22 cellular contexts compared by ENCODE assay signal in the genomic region with DNA sequence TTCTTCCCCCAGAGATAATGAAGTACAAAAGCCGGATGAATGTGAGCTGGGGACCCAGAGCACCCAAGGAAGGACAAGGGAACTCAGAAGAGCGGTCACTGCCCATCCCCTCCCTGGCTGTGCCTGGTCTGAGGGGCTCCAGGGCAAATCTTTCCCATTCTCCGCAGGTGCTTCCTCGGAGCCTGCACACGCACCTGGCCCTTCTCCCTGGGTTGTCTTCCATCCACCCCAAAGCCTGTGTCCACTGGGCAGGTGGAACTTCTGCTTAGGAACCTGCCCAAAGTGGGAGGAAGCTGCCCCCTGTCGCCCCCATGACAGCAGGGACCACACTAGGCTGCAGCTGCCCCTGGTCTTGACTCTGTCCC.
A peak's percentile ranks its signal among the peaks of the same experiment; 100 is the strongest.
DNase-seq lines count a peak whose midpoint lies in the region; ATAC-seq, FAIRE-seq and TF ChIP-seq lines count a peak whose summit lies in the region.
"Had no signal": no experiment of that assay in that cellular context is flagged by ENCODE, and none has a peak within 500 bp of the region (broad histone marks: within the 10 kb centered on the region; RNA-seq: fewer than 3 reads in every experiment).

No MANE protein-coding gene starts in this region.

- no peaks in the 10 kb centered on the region for H3K36me3 ChIP-seq in SK-N-SH (replicated peaks in 1 of 2; ENCODE audit: control insufficient read depth in 1 of 2, insufficient read depth in 2 of 2, low read length in 1 of 2)
- no peaks in the 10 kb centered on the region for H3K36me3 ChIP-seq in left ventricle myocardium inferior
- no peaks in the 10 kb centered on the region for H3K36me3 ChIP-seq in pancreas
- H3K36me3 ChIP-seq in upper lobe of right lung: no peaks in the 10 kb centered on the region
- H3K36me3 ChIP-seq in tibial nerve: no peaks in the 10 kb centered on the region
- H3K36me3 ChIP-seq: BE2C had no signal

- H3K4me2 ChIP-seq in SK-N-SH: no peak overlapping the region

- H3K4me1 ChIP-seq in SK-N-SH (ENCODE audit: control insufficient read depth in 1 of 2, insufficient read depth in 2 of 2, low read depth in 1 of 2, low read length in 1 of 2) (peaks cover 0 to 14% of the 10 kb centered on the region in 2 experiments; a peak in 1 of 4 replicates), left ventricle myocardium inferior (peaks cover 20% of the 10 kb centered on the region), pancreas (no peaks in the 10 kb centered on the region), upper lobe of right lung (peaks cover 12% of the 10 kb centered on the region), tibial nerve (peaks cover 0 to 8% (median 0%) of the 10 kb centered on the region in 4 donors)

- H3K4me3 ChIP-seq in SK-N-SH (ENCODE audit: low read depth in 2 of 2, low read length in 1 of 2) (no peak overlapping the region), left ventricle myocardium inferior (peak overlapping the region; percentile 59), pancreas (no peak overlapping the region), upper lobe of right lung (no peak overlapping the region), tibial nerve (no peak overlapping the region)

- no peak for ATAC-seq in SK-N-SH treated with all-trans-retinoic acid at 6 μM for 48 hours
- no peak for ATAC-seq in pancreas
- ATAC-seq in upper lobe of right lung: no peak
- no peak for ATAC-seq in GM18867 (IDR thresholded peaks at IDR 0.05; ENCODE audit: unreplicated experiment)
- ATAC-seq: naive thymus-derived CD4-positive, alpha-beta T cell; stimulated activated naive B cell treated with anti-CD40 and anti-IgM and Interleukin-4, amounts not matched to agents 10 μg/mL and 1 μg/mL and 100 μg/mL, for 72 hours had no signal

- no peaks in the 10 kb centered on the region for H3K9me3 ChIP-seq in SK-N-SH
- no peaks in the 10 kb centered on the region for H3K9me3 ChIP-seq in left ventricle myocardium inferior (replicated peaks)
- H3K9me3 ChIP-seq in pancreas: no peaks in the 10 kb centered on the region
- H3K9me3 ChIP-seq in upper lobe of right lung: no peaks in the 10 kb centered on the region
- H3K9me3 ChIP-seq in tibial nerve: peaks cover 0 to 2% (median 0%) of the 10 kb centered on the region in 4 donors
- H3K9me3 ChIP-seq: BE2C had no signal

- H3F3A ChIP-seq in SK-N-SH (replicated peaks; ENCODE audit: insufficient read depth): no peaks in the 10 kb centered on the region

- TF ChIP-seq POLR2A in tibial nerve (IDR thresholded peaks at IDR 0.05): no peak

- no peaks in the 10 kb centered on the region for H3K79me2 ChIP-seq in SK-N-SH (ENCODE audit: insufficient read depth)

- 63% methylated on average over 6 of the region's 6 CpGs for WGBS in SK-N-SH (ENCODE audit: low lambda C conversion rate)
- 54 to 55% methylated on average over 6 of the region's 6 CpGs for WGBS in pancreas, 2 donors
- WGBS in tibial nerve, 2 donors: 80 to 81% methylated on average over 6 of the region's 6 CpGs

- POLR2A ChIA-PET in SK-N-SH (lab: Yijun Ruan, JAX): no interaction called here

- no peak for FAIRE-seq in pancreas (lab: Jason Lieb, UNC)
- FAIRE-seq: colon, endothelial cell of umbilical vein, H1, TTC549 had no signal

- H2AFZ ChIP-seq in SK-N-SH (ENCODE audit: low read depth): no peak overlapping the region

- H3K27me3 ChIP-seq in SK-N-SH (ENCODE audit: insufficient read depth) (peaks cover 11% of the 10 kb centered on the region; the same call in 1 of the 2 replicates), left ventricle myocardium inferior (ENCODE audit: low read depth) (peaks cover 17% of the 10 kb centered on the region), pancreas (no peaks in the 10 kb centered on the region), upper lobe of right lung (no peaks in the 10 kb centered on the region), tibial nerve (no peaks in the 10 kb centered on the region)
- H3K27me3 ChIP-seq: BE2C had no signal

- TF ChIP-seq RAD21 in SK-N-SH (IDR thresholded peaks at IDR 0.05; ENCODE audit: low read length): no peak

- H3K27ac ChIP-seq in SK-N-SH (ENCODE audit: low read depth in 2 of 2, low read length in 1 of 2): peak overlapping the region in 1 of 2 experiments; percentile 88; a peak in 2 of 4 replicates
- peak overlapping the region; percentile 91 for H3K27ac ChIP-seq in left ventricle myocardium inferior (replicated peaks)
- H3K27ac ChIP-seq in pancreas: peak overlapping the region in 3 of 4 donors; percentile 60 to 69 (median 64)
- H3K27ac ChIP-seq in upper lobe of right lung: peak overlapping the region; percentile 85
- peak overlapping the region in 2 of 4 donors; percentile 64 to 65 for H3K27ac ChIP-seq in tibial nerve
- H3K27ac ChIP-seq: 22Rv1 had no signal

- CTCF ChIA-PET in SK-N-SH (lab: Yijun Ruan, JAX): interaction anchor here (0.8 to 2.1 kb wide), 4 partner anchors 12 to 25 kb away, joined by 3 to 14 read pairs (median 5); no protein-coding TSS in a partner anchor

- TF ChIP-seq EP300 in SK-N-SH (IDR thresholded peaks at IDR 0.05; ENCODE audit: borderline replicate concordance in 1 of 2, low read depth in 1 of 2, low read length in 1 of 2) (no peak), tibial nerve (IDR thresholded peaks at IDR 0.05) (no peak)

- no peak overlapping the region for H3K9ac ChIP-seq in SK-N-SH

- TF ChIP-seq CTCF in SK-N-SH (IDR thresholded peaks at IDR 0.05): no peak
- no peak for TF ChIP-seq CTCF in left ventricle myocardium inferior (IDR thresholded peaks at IDR 0.05; ENCODE audit: borderline replicate concordance)
- TF ChIP-seq CTCF in pancreas (IDR thresholded peaks at IDR 0.05): no peak
- TF ChIP-seq CTCF in upper lobe of right lung (IDR thresholded peaks at IDR 0.05): no peak
- no peak for TF ChIP-seq CTCF in tibial nerve (IDR thresholded peaks at IDR 0.05)

- H3K9me2 ChIP-seq in SK-N-SH: no peaks in the 10 kb centered on the region

- intact Hi-C loops in left ventricle myocardium inferior (cut with micrococcal nuclease) (no loop called here), pancreas (cut with DNase I) (no loop called here), upper lobe of right lung (cut with DNase I) (no loop called here)

- H4K20me1 ChIP-seq in SK-N-SH (ENCODE audit: insufficient read depth): no peaks in the 10 kb centered on the region

- DNase-seq in SK-N-SH (peak; percentile 48), left ventricle myocardium inferior (peak; percentile 12), pancreas (peak in 2 of 6 donors; percentile 14 to 19), upper lobe of right lung (peak; percentile 29), KG1 (lab: John Stamatoyannopoulos, UW) (no peak), tibial nerve (ENCODE audit: low spot score in 2 of 2) (no peak)
- DNase-seq: activated CD4-positive, alpha-beta T cell treated with anti-CD3 and anti-CD28 coated beads, Interleukin-2, amount 10 ng/mL, durations not matched to agents 7 days and 5 days; anterior cingulate cortex; naive thymus-derived CD4-positive, alpha-beta T cell; NCI-H2029 treated with DMSO at 0.1 percent for 48 hours; NCI-H446 treated with DMSO at 0.1 percent for 48 hours; NK-92 treated with Interleukin-12 subunit alpha and Interleukin-12 subunit beta, amount 100 ng/mL, for 24 hours; stimulated activated CD4-positive, alpha-beta T cell treated with anti-CD3 and anti-CD28 coated beads, Interleukin-15, amount 100 ng/mL, for 24 hours; stimulated activated naive B cell treated with anti-CD40 and anti-IgM and Interleukin-4, amounts not matched to agents 10 μg/mL and 1 μg/mL and 100 μg/mL, for 72 hours had no signal

TF ChIP-seq in SK-N-SH, 30 proteins besides CTCF, POLR2A, EP300 and RAD21:
- TF ChIP-seq, protein P1, sequence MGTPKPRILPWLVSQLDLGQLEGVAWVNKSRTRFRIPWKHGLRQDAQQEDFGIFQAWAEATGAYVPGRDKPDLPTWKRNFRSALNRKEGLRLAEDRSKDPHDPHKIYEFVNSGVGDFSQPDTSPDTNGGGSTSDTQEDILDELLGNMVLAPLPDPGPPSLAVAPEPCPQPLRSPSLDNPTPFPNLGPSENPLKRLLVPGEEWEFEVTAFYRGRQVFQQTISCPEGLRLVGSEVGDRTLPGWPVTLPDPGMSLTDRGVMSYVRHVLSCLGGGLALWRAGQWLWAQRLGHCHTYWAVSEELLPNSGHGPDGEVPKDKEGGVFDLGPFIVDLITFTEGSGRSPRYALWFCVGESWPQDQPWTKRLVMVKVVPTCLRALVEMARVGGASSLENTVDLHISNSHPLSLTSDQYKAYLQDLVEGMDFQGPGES (IDR thresholded peaks at IDR 0.05; ENCODE audit: low read depth, low read length): no peak

TF ChIP-seq in SK-N-SH treated with all-trans-retinoic acid at 6 μM for 48 hours, 23 proteins besides CTCF, POLR2A, EP300 and RAD21 (continues in another document):
- TF ChIP-seq ESRRG (CRISPR knock-in tag; IDR thresholded peaks at IDR 0.05) (no peak), SNAI2 (CRISPR knock-in tag; IDR thresholded peaks at IDR 0.05) (no peak), ISL1 (CRISPR knock-in tag; IDR thresholded peaks at IDR 0.05) (no peak), ZC3H10 (CRISPR knock-in tag; IDR thresholded peaks at IDR 0.05) (no peak)
- TF ChIP-seq, protein P2, sequence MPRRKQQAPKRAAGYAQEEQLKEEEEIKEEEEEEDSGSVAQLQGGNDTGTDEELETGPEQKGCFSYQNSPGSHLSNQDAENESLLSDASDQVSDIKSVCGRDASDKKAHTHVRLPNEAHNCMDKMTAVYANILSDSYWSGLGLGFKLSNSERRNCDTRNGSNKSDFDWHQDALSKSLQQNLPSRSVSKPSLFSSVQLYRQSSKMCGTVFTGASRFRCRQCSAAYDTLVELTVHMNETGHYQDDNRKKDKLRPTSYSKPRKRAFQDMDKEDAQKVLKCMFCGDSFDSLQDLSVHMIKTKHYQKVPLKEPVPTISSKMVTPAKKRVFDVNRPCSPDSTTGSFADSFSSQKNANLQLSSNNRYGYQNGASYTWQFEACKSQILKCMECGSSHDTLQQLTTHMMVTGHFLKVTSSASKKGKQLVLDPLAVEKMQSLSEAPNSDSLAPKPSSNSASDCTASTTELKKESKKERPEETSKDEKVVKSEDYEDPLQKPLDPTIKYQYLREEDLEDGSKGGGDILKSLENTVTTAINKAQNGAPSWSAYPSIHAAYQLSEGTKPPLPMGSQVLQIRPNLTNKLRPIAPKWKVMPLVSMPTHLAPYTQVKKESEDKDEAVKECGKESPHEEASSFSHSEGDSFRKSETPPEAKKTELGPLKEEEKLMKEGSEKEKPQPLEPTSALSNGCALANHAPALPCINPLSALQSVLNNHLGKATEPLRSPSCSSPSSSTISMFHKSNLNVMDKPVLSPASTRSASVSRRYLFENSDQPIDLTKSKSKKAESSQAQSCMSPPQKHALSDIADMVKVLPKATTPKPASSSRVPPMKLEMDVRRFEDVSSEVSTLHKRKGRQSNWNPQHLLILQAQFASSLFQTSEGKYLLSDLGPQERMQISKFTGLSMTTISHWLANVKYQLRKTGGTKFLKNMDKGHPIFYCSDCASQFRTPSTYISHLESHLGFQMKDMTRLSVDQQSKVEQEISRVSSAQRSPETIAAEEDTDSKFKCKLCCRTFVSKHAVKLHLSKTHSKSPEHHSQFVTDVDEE (CRISPR knock-in tag; IDR thresholded peaks at IDR 0.05): no peak

Comparison
In these comparisons a context has a peak if more than half of its experiments do, and no peak if none do; other contexts are left out.
1. DNase-seq: peak in SK-N-SH (single experiment), left ventricle myocardium inferior (single experiment) and upper lobe of right lung (single experiment); none in KG1 (single experiment) and tibial nerve (0 of 2).